ENCODE assay signal across 8 cellular contexts in the genomic region with DNA sequence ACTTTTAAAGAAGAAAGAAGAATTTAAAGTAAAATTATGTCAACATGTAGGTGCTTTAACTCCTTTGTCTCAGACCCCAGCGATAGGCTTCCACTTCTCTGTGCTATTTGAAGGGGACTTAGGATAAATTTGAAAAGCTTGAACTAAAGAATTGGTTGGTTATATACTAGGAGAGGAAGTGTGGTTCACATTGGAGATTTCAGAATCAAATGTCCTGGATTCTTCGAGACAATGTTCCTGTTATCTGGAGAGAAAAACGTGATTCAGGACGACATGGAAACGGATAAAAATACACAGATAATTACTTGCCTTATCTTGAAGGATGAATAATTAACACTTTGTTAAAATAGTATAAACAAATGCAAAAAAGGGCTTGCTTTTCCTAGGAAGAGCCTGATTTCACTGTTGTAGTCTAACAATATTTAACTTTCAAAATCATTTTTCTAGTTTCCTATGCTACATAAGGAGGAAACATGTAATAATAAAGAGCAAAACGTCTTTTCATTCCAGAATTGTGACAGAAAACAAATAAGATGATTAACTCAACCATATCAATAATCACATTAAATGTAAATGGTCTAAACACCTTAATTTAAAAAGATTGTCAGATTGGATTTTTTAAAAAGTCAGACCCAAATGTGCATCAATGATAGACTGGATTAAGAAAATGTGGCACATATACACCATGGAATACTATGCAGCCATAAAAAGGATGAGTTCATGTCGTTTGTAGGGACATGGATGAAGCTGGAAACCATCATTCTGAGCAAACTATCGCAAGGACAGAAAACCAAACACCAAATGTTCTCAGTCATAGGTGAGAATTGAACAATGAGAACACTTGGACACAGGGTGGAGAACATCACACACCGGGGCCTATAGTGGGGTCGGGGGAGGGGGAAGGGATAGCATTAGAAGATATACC. TPM values are rescaled to one million over a fixed set of nuclear protein-coding genes. Genes with fewer than 3 reads are reported as not detected.
DNase-seq lines count a peak whose midpoint lies in the region; ATAC-seq and TF ChIP-seq lines count a peak whose summit lies in the region.

No MANE protein-coding gene starts in this region.

- peak overlapping the region; percentile 82 for H3K4me2 ChIP-seq in OCI-LY7 (ENCODE audit: low read length)

- H3K9me3 ChIP-seq in OCI-LY7 (ENCODE audit: low read length), result peaks cover 16% of the 10 kb centered on the region; the same call in 1 of the 2 replicates
- no peaks in the 10 kb centered on the region for H3K9me3 ChIP-seq in neutrophil

- H3K4me3 ChIP-seq in OCI-LY7 (ENCODE audit: low read depth, low read length, poor library complexity, severe bottlenecking), result peak overlapping the region; percentile 79
- H3K4me3 ChIP-seq in epithelial cell of esophagus (ENCODE audit: low read length), result peak overlapping the region; percentile 92
- H3K4me3 ChIP-seq in neutrophil (ENCODE audit: low read depth in 1 of 2, low read length in 1 of 2), result peak overlapping the region; percentile 76 to 97

- H3K36me3 ChIP-seq in OCI-LY7 (ENCODE audit: insufficient read depth, low read length), result peaks cover 13% of the 10 kb centered on the region; the same call in 1 of the 2 replicates
- no peaks in the 10 kb centered on the region for H3K36me3 ChIP-seq in neutrophil

- no peak for DNase-seq in Calu3
- peak; percentile 1 for DNase-seq in OCI-LY7 (ENCODE audit: low spot score)
- no peak for DNase-seq in epithelial cell of esophagus (ENCODE audit: low read depth)
- DNase-seq in NCI-H446 treated with DMSO at 0.1 percent for 48 hours (lab: John Stamatoyannopoulos, UW), result no peak
- DNase-seq in NCI-H446 (lab: John Stamatoyannopoulos, UW), result no peak

- H3K27me3 Mint-ChIP-seq in Calu3 (ENCODE audit: unreplicated experiment), result no peaks in the 10 kb centered on the region

- H3K4me3 Mint-ChIP-seq in Calu3 (ENCODE audit: low read depth, unreplicated experiment), result peak overlapping the region; percentile 95

- TF ChIP-seq CTCF in Calu3 (IDR thresholded peaks at IDR 0.05; ENCODE audit: unreplicated experiment) (no peak), OCI-LY7 (conservative IDR thresholded peaks at IDR 0.05; ENCODE audit: low read length) (no peak), epithelial cell of esophagus (IDR thresholded peaks at IDR 0.05; ENCODE audit: insufficient read depth, low read depth, low read length, missing control alignments) (no peak), neutrophil (IDR thresholded peaks at IDR 0.05) (no peak)

- peaks cover 43% of the 10 kb centered on the region for H3K27me3 ChIP-seq in neutrophil

- H3K27ac Mint-ChIP-seq in Calu3 (ENCODE audit: unreplicated experiment), result peak overlapping the region; percentile 97

- ATAC-seq in GM21381 (IDR thresholded peaks at IDR 0.05; ENCODE audit: unreplicated experiment) (no peak), GM18907 (IDR thresholded peaks at IDR 0.05; ENCODE audit: unreplicated experiment) (no peak)

- H2AFZ ChIP-seq in OCI-LY7 (ENCODE audit: low read length), result peak overlapping the region; percentile 99

- intact Hi-C loops in Calu3 (cut with micrococcal nuclease; ENCODE audit: unreplicated experiment) (no loop called here), OCI-LY7 (cut with micrococcal nuclease; ENCODE audit: unreplicated experiment) (no loop called here)

- peaks cover 11% of the 10 kb centered on the region; the same call in 1 of the 2 replicates for H3K79me2 ChIP-seq in OCI-LY7 (ENCODE audit: insufficient read depth, low read depth, low read length)

- H3K4me1 ChIP-seq in OCI-LY7 (ENCODE audit: insufficient read depth, low read length, poor library complexity, severe bottlenecking) (peaks cover 14% of the 10 kb centered on the region), neutrophil (ENCODE audit: control insufficient read depth in 1 of 2, insufficient read depth in 1 of 2, low read depth in 1 of 2, low read length in 1 of 2) (peaks cover 24 to 32% of the 10 kb centered on the region in 2 experiments)

- no peaks in the 10 kb centered on the region for H3K9me3 Mint-ChIP-seq in Calu3 (ENCODE audit: low read depth, unreplicated experiment)

- peaks cover 17% of the 10 kb centered on the region for H3K4me1 Mint-ChIP-seq in Calu3 (ENCODE audit: low read depth, unreplicated experiment)

- peaks cover 20% of the 10 kb centered on the region for H3K36me3 Mint-ChIP-seq in Calu3 (ENCODE audit: insufficient read depth, unreplicated experiment)

- no peaks in the 10 kb centered on the region for H4K20me1 ChIP-seq in OCI-LY7 (ENCODE audit: insufficient read depth, low read length)

- POLR2A ChIA-PET in OCI-LY7 (lab: Charles Lee), result interaction anchor here (0.5 to 1.5 kb wide), 6 partner anchors 12 to 630 kb away, joined by 3 to 4 read pairs (median 3); no protein-coding TSS in a partner anchor

- H3K9me2 ChIP-seq in OCI-LY7 (ENCODE audit: insufficient read depth, low read length), result no peaks in the 10 kb centered on the region

- H3K27ac ChIP-seq in OCI-LY7 (ENCODE audit: low read depth, low read length, poor library complexity, severe bottlenecking), result no peak overlapping the region
- peak overlapping the region; percentile 90 for H3K27ac ChIP-seq in neutrophil

- CTCF ChIA-PET in Calu3 (lab: Charles Lee), result interaction anchor here (0.5 to 1.9 kb wide), 4 partner anchors 35 to 321 kb away, joined by 3 to 14 read pairs (median 4); partner anchors contain the start of gene PSMC4
- CTCF ChIA-PET in OCI-LY7 (lab: Charles Lee; ENCODE audit: unreplicated experiment), result no interaction called here

- BruUV-seq in Calu3 (replicated peaks; lab: Mats Ljungman, UMichigan) (TSS peak; percentile 78), OCI-LY7 (replicated peaks; lab: Mats Ljungman, UMichigan) (no TSS peak)

RNA-seq across cellular contexts. Expression of gene ZNF780A, which starts 0.7 kb away (rescaled TPM):
- total RNA-seq in Calu3 (2022) (32.6 and 34.2 TPM in 2 replicates), OCI-LY7 (2022) (18.3 and 21.9 TPM in 2 replicates)
- 7.8 and 13.0 TPM in 2 replicates for total RNA-seq in OCI-LY7 (2014; rRNA removed; shearing (Covaris generic))

RNA-seq across cellular contexts. Expression of gene ZNF780B, which starts 35.4 kb away (rescaled TPM):
- 30.2 and 37.8 TPM in 2 replicates for total RNA-seq in Calu3 (2022)
- total RNA-seq in OCI-LY7 (2014; rRNA removed; shearing (Covaris generic)), result 20.0 and 27.9 TPM in 2 replicates
- 21.0 and 27.5 TPM in 2 replicates for total RNA-seq in OCI-LY7 (2022)
